18 cellular contexts compared by ENCODE assay signal in the genomic region with DNA sequence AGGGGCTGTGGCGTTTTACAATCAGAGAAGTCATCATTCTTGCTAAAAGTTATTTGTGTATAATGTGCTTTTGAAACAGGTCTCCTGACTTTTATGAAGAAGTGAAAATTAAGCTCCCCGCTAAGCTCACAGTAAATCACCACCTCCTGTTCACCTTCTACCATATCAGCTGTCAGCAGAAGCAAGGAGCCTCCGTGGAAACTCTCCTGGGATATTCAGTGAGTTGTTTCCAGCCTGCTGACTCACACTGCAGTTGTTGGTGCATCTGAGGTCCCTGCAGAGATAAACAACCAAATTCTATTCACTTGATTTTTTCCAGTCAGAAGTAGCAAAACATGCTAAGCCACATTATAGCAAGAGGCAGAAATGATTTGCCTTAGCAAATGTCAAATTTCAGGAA.
DNase-seq lines count a peak whose midpoint lies in the region; ATAC-seq lines count a peak whose summit lies in the region.
"Had no signal": no experiment of that assay in that cellular context is flagged by ENCODE, and none has a peak within 500 bp of the region (broad histone marks: within the 10 kb centered on the region; RNA-seq: fewer than 3 reads in every experiment).

No MANE protein-coding gene starts in this region.

- H3K27ac Mint-ChIP-seq in activated T-cell treated with anti-CD3 and anti-CD28 coated beads, Interleukin-2, amount 50 U/mL, for 24 hours: peak overlapping the region; percentile 73
- H3K27ac Mint-ChIP-seq in activated CD8-positive, alpha-beta T cell treated with anti-CD3 and anti-CD28 coated beads, Interleukin-2, amount 10 ng/mL, durations not matched to agents 7 days and 5 days: peak overlapping the region; percentile 0
- H3K27ac Mint-ChIP-seq in stimulated activated memory B cell treated with anti-CD40 and anti-IgM and Interleukin-4, amounts not matched to agents 10 μg/mL and 1 μg/mL and 100 μg/mL, for 72 hours: peak overlapping the region; percentile 48

- peaks cover 94% of the 10 kb centered on the region for H3K36me3 Mint-ChIP-seq in activated T-cell treated with anti-CD3 and anti-CD28 coated beads, Interleukin-2, amount 50 U/mL, for 24 hours (ENCODE audit: low read depth)
- H3K36me3 Mint-ChIP-seq in activated CD8-positive, alpha-beta T cell treated with anti-CD3 and anti-CD28 coated beads, Interleukin-2, amount 10 ng/mL, durations not matched to agents 7 days and 5 days (ENCODE audit: low read depth): peaks cover 86% of the 10 kb centered on the region
- peaks cover 71% of the 10 kb centered on the region for H3K36me3 Mint-ChIP-seq in stimulated activated memory B cell treated with anti-CD40 and anti-IgM and Interleukin-4, amounts not matched to agents 10 μg/mL and 1 μg/mL and 100 μg/mL, for 72 hours

- ATAC-seq in activated CD8-positive, alpha-beta T cell treated with anti-CD3 and anti-CD28 coated beads, Interleukin-2, amount 10 ng/mL, durations not matched to agents 7 days and 5 days: no peak
- ATAC-seq in left ventricle myocardium superior (peak; percentile 89), left colon (no peak)
- ATAC-seq in stimulated activated memory B cell treated with anti-CD40 and anti-IgM and Interleukin-4, amounts not matched to agents 10 μg/mL and 1 μg/mL and 100 μg/mL, for 72 hours: no peak
- ATAC-seq: T-helper 17 cell, upper lobe of right lung had no signal

- H3K4me3 Mint-ChIP-seq in activated T-cell treated with anti-CD3 and anti-CD28 coated beads, Interleukin-2, amount 50 U/mL, for 24 hours: no peak overlapping the region
- no peak overlapping the region for H3K4me3 Mint-ChIP-seq in activated CD8-positive, alpha-beta T cell treated with anti-CD3 and anti-CD28 coated beads, Interleukin-2, amount 10 ng/mL, durations not matched to agents 7 days and 5 days
- H3K4me3 Mint-ChIP-seq in stimulated activated memory B cell treated with anti-CD40 and anti-IgM and Interleukin-4, amounts not matched to agents 10 μg/mL and 1 μg/mL and 100 μg/mL, for 72 hours: no peak overlapping the region
- H3K4me3 Mint-ChIP-seq: CD14-positive monocyte, T-helper 17 cell had no signal

- intact Hi-C loops in left ventricle myocardium superior (cut with micrococcal nuclease) (no loop called here), left colon (cut with DNase I, micrococcal nuclease) (no loop called here)

- H3K27me3 Mint-ChIP-seq in activated T-cell treated with anti-CD3 and anti-CD28 coated beads, Interleukin-2, amount 50 U/mL, for 24 hours: no peaks in the 10 kb centered on the region
- H3K27me3 Mint-ChIP-seq in activated CD8-positive, alpha-beta T cell treated with anti-CD3 and anti-CD28 coated beads, Interleukin-2, amount 10 ng/mL, durations not matched to agents 7 days and 5 days (ENCODE audit: low read depth): no peaks in the 10 kb centered on the region
- H3K27me3 Mint-ChIP-seq in stimulated activated memory B cell treated with anti-CD40 and anti-IgM and Interleukin-4, amounts not matched to agents 10 μg/mL and 1 μg/mL and 100 μg/mL, for 72 hours: no peaks in the 10 kb centered on the region
- H3K27me3 Mint-ChIP-seq: T-helper 17 cell had no signal

- H3K9me3 Mint-ChIP-seq in activated T-cell treated with anti-CD3 and anti-CD28 coated beads, Interleukin-2, amount 50 U/mL, for 24 hours: no peaks in the 10 kb centered on the region
- H3K9me3 Mint-ChIP-seq in activated CD8-positive, alpha-beta T cell treated with anti-CD3 and anti-CD28 coated beads, Interleukin-2, amount 10 ng/mL, durations not matched to agents 7 days and 5 days (ENCODE audit: insufficient read depth): no peaks in the 10 kb centered on the region
- H3K9me3 Mint-ChIP-seq in stimulated activated memory B cell treated with anti-CD40 and anti-IgM and Interleukin-4, amounts not matched to agents 10 μg/mL and 1 μg/mL and 100 μg/mL, for 72 hours: no peaks in the 10 kb centered on the region
- H3K9me3 Mint-ChIP-seq: CD14-positive monocyte had no signal

- CTCF ChIA-PET in activated CD8-positive, alpha-beta T cell treated with anti-CD3 and anti-CD28 coated beads, Interleukin-2, amount 10 ng/mL, durations not matched to agents 7 days and 5 days (lab: Charles Lee): interaction anchor here (0.6 to 1.0 kb wide), 5 partner anchors 11 to 33 kb away, joined by 3 to 4 read pairs (median 3); no protein-coding TSS in a partner anchor

- POLR2A ChIA-PET in activated CD8-positive, alpha-beta T cell treated with anti-CD3 and anti-CD28 coated beads, Interleukin-2, amount 10 ng/mL, durations not matched to agents 7 days and 5 days (lab: Charles Lee): interaction anchor here (0.6 kb wide), 1 partner anchor 17 kb away, joined by 4 read pairs; no protein-coding TSS in a partner anchor

- DNase-seq in activated T-cell treated with anti-CD3 and anti-CD28 coated beads, Interleukin-2, amount 50 U/mL, for 24 hours: no peak
- no peak for DNase-seq in activated T-cell treated with anti-CD3 and anti-CD28 coated beads for 4 hours
- no peak for DNase-seq in activated CD8-positive, alpha-beta T cell treated with anti-CD3 and anti-CD28 coated beads, Interleukin-2, amount 10 ng/mL, durations not matched to agents 7 days and 5 days
- no peak for DNase-seq in left ventricle myocardium superior
- no peak for DNase-seq in NCI-H187 (lab: John Stamatoyannopoulos, UW)
- DNase-seq in left colon: no peak
- DNase-seq in NOMO-1 treated with dmso at 0.1 percent for 144 hours (lab: John Stamatoyannopoulos, UW; ENCODE audit: unreplicated experiment): no peak
- DNase-seq: activated naive CD4-positive, alpha-beta T cell; DMS79 treated with DMSO at 0.1 percent for 48 hours; HCEC 1CT; islet precursor cell; NCI-H2107; ovary; stimulated activated naive CD4-positive, alpha-beta T cell treated with Interleukin-2 at 50 U/mL for 16 hours; T-helper 17 cell; upper lobe of right lung had no signal

- no peaks in the 10 kb centered on the region for H3K4me1 Mint-ChIP-seq in activated T-cell treated with anti-CD3 and anti-CD28 coated beads, Interleukin-2, amount 50 U/mL, for 24 hours (ENCODE audit: low read depth)
- H3K4me1 Mint-ChIP-seq in activated CD8-positive, alpha-beta T cell treated with anti-CD3 and anti-CD28 coated beads, Interleukin-2, amount 10 ng/mL, durations not matched to agents 7 days and 5 days (ENCODE audit: low read depth): no peaks in the 10 kb centered on the region
- H3K4me1 Mint-ChIP-seq in stimulated activated memory B cell treated with anti-CD40 and anti-IgM and Interleukin-4, amounts not matched to agents 10 μg/mL and 1 μg/mL and 100 μg/mL, for 72 hours: no peaks in the 10 kb centered on the region
- H3K4me1 Mint-ChIP-seq: CD14-positive monocyte had no signal

Comparison
In these comparisons a context has a peak if more than half of its experiments do, and no peak if none do; other contexts are left out.
1. H3K27ac Mint-ChIP-seq: peak in every context shown above with its lines; median percentile 73 in activated T-cell treated with anti-CD3 and anti-CD28 coated beads, Interleukin-2, amount 50 U/mL, for 24 hours; 48 in stimulated activated memory B cell treated with anti-CD40 and anti-IgM and Interleukin-4, amounts not matched to agents 10 μg/mL and 1 μg/mL and 100 μg/mL, for 72 hours; 0 in activated CD8-positive, alpha-beta T cell treated with anti-CD3 and anti-CD28 coated beads, Interleukin-2, amount 10 ng/mL, durations not matched to agents 7 days and 5 days.